8 cellular contexts compared by ENCODE assay signal in genomic region chr6:152338335-152339125, GRCh38.
DNase-seq lines count a peak whose midpoint lies in the region; ATAC-seq, FAIRE-seq and TF ChIP-seq lines count a peak whose summit lies in the region.

No MANE protein-coding gene starts in this region.

- TF ChIP-seq EP300 in HepG2 (IDR thresholded peaks at IDR 0.05; ENCODE audit: low read depth in 2 of 2, low read length in 2 of 2): no peak
- no peak for TF ChIP-seq EP300 in HepG2 (CRISPR knock-in tag; IDR thresholded peaks at IDR 0.05; ENCODE audit: borderline replicate concordance)

- no peak overlapping the region for H3K4me2 ChIP-seq in HepG2 (ENCODE audit: low read depth, low read length)

- H3K4me3 ChIP-seq in WERI-Rb-1 (ENCODE audit: low read depth, low read length) (no peak overlapping the region), bronchial epithelial cell (ENCODE audit: low read depth, low read length) (no peak overlapping the region), HepG2 (replicated peaks in 1 of 3; ENCODE audit: insufficient read depth in 1 of 3, low read depth in 2 of 3, low read length in 3 of 3) (no peak overlapping the region)

- H3K36me3 ChIP-seq in WERI-Rb-1: no peaks in the 10 kb centered on the region
- H3K36me3 ChIP-seq in bronchial epithelial cell (ENCODE audit: control insufficient read depth, insufficient read depth, low read length): no peaks in the 10 kb centered on the region
- H3K36me3 ChIP-seq in HepG2 (replicated peaks in 1 of 2; ENCODE audit: control insufficient read depth in 1 of 2, insufficient read depth in 2 of 2, low read length in 2 of 2): no peaks in the 10 kb centered on the region

- H3K4me1 ChIP-seq in HepG2 (ENCODE audit: insufficient read depth, low read length): no peaks in the 10 kb centered on the region

- DNase-seq in ELF-1 (ENCODE audit: low read depth, low spot score) (peak; percentile 60), HTR-8/SVneo (ENCODE audit: insufficient read length, low spot score) (peak; percentile 18), WERI-Rb-1 (peak; percentile 37), bronchial epithelial cell (ENCODE audit: low read depth) (no peak), HepG2 (ENCODE audit: low spot score) (peak; percentile 23), cerebellar nuclear complex (lab: John Stamatoyannopoulos, UW) (no peak)
- peak; percentile 8 to 32 (median 16) for DNase-seq in stimulated activated CD4-positive, alpha-beta T cell treated with anti-CD3 and anti-CD28 coated beads, TNF-alpha, amount 100 ng/mL, for 48 hours (ENCODE audit: low read depth in 3 of 3)

- H4K20me1 ChIP-seq in HepG2 (ENCODE audit: insufficient read depth, low read length): no peaks in the 10 kb centered on the region

- 39% methylated on average over 10 of the region's 10 CpGs for WGBS in HepG2 (ENCODE audit: low lambda C conversion rate)

- no TSS peak for BruUV-seq in HepG2 (replicated peaks; lab: Mats Ljungman, UMichigan)

- in situ Hi-C loops in HepG2 (cut with HindIII; ENCODE audit: extremely low pct_ligation_motif_present, low pct_unique_long_range_greater_than_20kb): no loop called here

- no peaks in the 10 kb centered on the region for H3K79me2 ChIP-seq in HepG2 (ENCODE audit: insufficient read depth, low read length)

- POLR2A ChIA-PET in HepG2 (lab: Yijun Ruan, JAX): interaction anchor here (1.0 to 3.4 kb wide), 2 partner anchors 37 to 42 kb away, joined by 6 to 13 read pairs; no protein-coding TSS in a partner anchor

- ATAC-seq in GM21515 (IDR thresholded peaks at IDR 0.05; ENCODE audit: unreplicated experiment) (peak; percentile 89), HepG2 (peak; percentile 93)

- peak; percentile 89 for TF ChIP-seq CTCF in WERI-Rb-1 (IDR thresholded peaks at IDR 0.05; ENCODE audit: low read depth, low read length)
- peak; percentile 92 for TF ChIP-seq CTCF in bronchial epithelial cell (IDR thresholded peaks at IDR 0.05; ENCODE audit: insufficient read depth, low read length, severe bottlenecking)
- peak; percentile 87 for TF ChIP-seq CTCF in HepG2 (CRISPR knock-in tag; IDR thresholded peaks at IDR 0.05)

- no peak for TF ChIP-seq POLR2A in HepG2 (IDR thresholded peaks at IDR 0.05; ENCODE audit: insufficient read depth in 1 of 2, low read depth in 2 of 2, low read length in 2 of 2)

- CTCF ChIA-PET in HepG2 (lab: Yijun Ruan, JAX; ENCODE audit: low intra/inter-chr PET ratio, low total read pairs): interaction anchor here (0.8 to 1.5 kb wide), 2 partner anchors 36 to 37 kb away, joined by 3 to 8 read pairs; no protein-coding TSS in a partner anchor

- no peak overlapping the region for H3K27ac ChIP-seq in WERI-Rb-1
- no peak overlapping the region for H3K27ac ChIP-seq in HepG2 (ENCODE audit: extremely low read length, insufficient read depth, low read length)

- FAIRE-seq in HTR-8/SVneo (lab: Jason Lieb, UNC) (peak; percentile 65), bronchial epithelial cell (lab: Jason Lieb, UNC) (no peak), HepG2 (lab: Jason Lieb, UNC) (peak; percentile 49)

- H3K9me3 ChIP-seq in WERI-Rb-1 (ENCODE audit: severe bottlenecking) (no peaks in the 10 kb centered on the region), HepG2 (ENCODE audit: low read length) (no peaks in the 10 kb centered on the region)

- intact Hi-C loops in HepG2 (cut with micrococcal nuclease; ENCODE audit: unreplicated experiment): loop anchor here (1.0 to 2.0 kb wide), 3 partner anchors 37 to 132 kb away; no protein-coding TSS in a partner anchor

- H3K9ac ChIP-seq in HepG2 (ENCODE audit: insufficient read depth, low read depth, low read length): no peak overlapping the region

- TF ChIP-seq RAD21 in HepG2 (CRISPR knock-in tag; IDR thresholded peaks at IDR 0.05): peak; percentile 72

- H3K27me3 ChIP-seq in WERI-Rb-1 (ENCODE audit: insufficient read depth, low read depth, severe bottlenecking) (no peaks in the 10 kb centered on the region), bronchial epithelial cell (ENCODE audit: control insufficient read depth, insufficient read depth, low read length) (no peaks in the 10 kb centered on the region), HepG2 (ENCODE audit: control insufficient read depth in 1 of 2, insufficient read depth in 2 of 2, low read length in 2 of 2) (no peaks in the 10 kb centered on the region)

- no peak overlapping the region for H2AFZ ChIP-seq in HepG2 (ENCODE audit: low read length)

TF ChIP-seq in HepG2, 621 proteins besides CTCF, POLR2A, EP300 and RAD21 (continues in another document):
- TF ChIP-seq ZNF441 (CRISPR knock-in tag; IDR thresholded peaks at IDR 0.05; ENCODE audit: borderline replicate concordance): no peak
- TF ChIP-seq NR2F6 (IDR thresholded peaks at IDR 0.05): no peak
- TF ChIP-seq NR2F6 (CRISPR knock-in tag; IDR thresholded peaks at IDR 0.05): peak; percentile 26; the same call in 1 of the 2 replicates
- no peak for TF ChIP-seq ATF2 (CRISPR knock-in tag; IDR thresholded peaks at IDR 0.05)
- no peak for TF ChIP-seq ZNF18 (CRISPR knock-in tag; IDR thresholded peaks at IDR 0.05; ENCODE audit: insufficient replicate concordance)
- TF ChIP-seq TP53 (CRISPR knock-in tag; conservative IDR thresholded peaks at IDR 0.05): no peak
- TF ChIP-seq ZFP1 (CRISPR knock-in tag; IDR thresholded peaks at IDR 0.05): no peak
- peak in 1 of 2 experiments; percentile 55; a peak in 1 of 4 replicates for TF ChIP-seq HMGXB4 (CRISPR knock-in tag; IDR thresholded peaks at IDR 0.05; ENCODE audit: borderline replicate concordance in 1 of 2, low read depth in 1 of 2)
- TF ChIP-seq TEAD3 (CRISPR knock-in tag; optimal IDR thresholded peaks at IDR 0.05; ENCODE audit: borderline replicate concordance): peak; percentile 24
- no peak for TF ChIP-seq KLF13 (CRISPR knock-in tag; IDR thresholded peaks at IDR 0.05)
- TF ChIP-seq MAFK (conservative IDR thresholded peaks at IDR 0.05 in 1 of 2, IDR thresholded peaks at IDR 0.05 in 1 of 2; ENCODE audit: low read length in 2 of 2): peak in 1 of 2 experiments; percentile 26; a peak in 1 of 4 replicates
- TF ChIP-seq MIXL1 (CRISPR knock-in tag; IDR thresholded peaks at IDR 0.05): peak; percentile 38; the same call in 1 of the 2 replicates
- TF ChIP-seq SALL1 (CRISPR knock-in tag; IDR thresholded peaks at IDR 0.05): 0 out of 2 replicates have a peak, but pooled peaks have one; percentile 31
- no peak for TF ChIP-seq DNMT3B (CRISPR knock-in tag; conservative IDR thresholded peaks at IDR 0.05)
- TF ChIP-seq ZNF562 (CRISPR knock-in tag; IDR thresholded peaks at IDR 0.05; ENCODE audit: borderline replicate concordance): no peak
- no peak for TF ChIP-seq GTF2F1 (IDR thresholded peaks at IDR 0.05; ENCODE audit: low read length)
- TF ChIP-seq HNF4A (CRISPR knock-in tag; IDR thresholded peaks at IDR 0.05): no peak
- no peak for TF ChIP-seq ZNF549 (CRISPR knock-in tag; IDR thresholded peaks at IDR 0.05)
- no peak for TF ChIP-seq SOX13 (IDR thresholded peaks at IDR 0.05)
- 0 out of 4 replicates have a peak, but pooled peaks of 1 of the 2 experiments have one; percentile 12 for TF ChIP-seq SOX13 (CRISPR knock-in tag; conservative IDR thresholded peaks at IDR 0.05 in 1 of 2, IDR thresholded peaks at IDR 0.05 in 1 of 2)
- no peak for TF ChIP-seq EHMT2 (IDR thresholded peaks at IDR 0.05; ENCODE audit: borderline replicate concordance, low read depth, low read length)
- no peak for TF ChIP-seq TRIM24 (CRISPR knock-in tag; IDR thresholded peaks at IDR 0.05)
- 0 out of 2 replicates have a peak, but pooled peaks have one; percentile 26 for TF ChIP-seq HDAC2 (CRISPR knock-in tag; IDR thresholded peaks at IDR 0.05)
- TF ChIP-seq ZNF780A (CRISPR knock-in tag; IDR thresholded peaks at IDR 0.05): no peak
- TF ChIP-seq ZNF34 (CRISPR knock-in tag; IDR thresholded peaks at IDR 0.05; ENCODE audit: borderline replicate concordance): no peak
- peak; percentile 78 for TF ChIP-seq STAG1 (CRISPR knock-in tag; IDR thresholded peaks at IDR 0.05)
- TF ChIP-seq LCORL (IDR thresholded peaks at IDR 0.05): no peak
- no peak for TF ChIP-seq LCORL (CRISPR knock-in tag; IDR thresholded peaks at IDR 0.05)
- no peak for TF ChIP-seq ETV6 (CRISPR knock-in tag; conservative IDR thresholded peaks at IDR 0.05)

Comparison
In these comparisons a context has a peak if more than half of its experiments do, and no peak if none do; other contexts are left out.
1. DNase-seq: peak in ELF-1 (single experiment), HTR-8/SVneo (single experiment), WERI-Rb-1 (single experiment), HepG2 (single experiment) and stimulated activated CD4-positive, alpha-beta T cell treated with anti-CD3 and anti-CD28 coated beads, TNF-alpha, amount 100 ng/mL, for 48 hours (3 of 3); none in bronchial epithelial cell (single experiment) and cerebellar nuclear complex (0 of 2).
2. Peak in every context shown above with its lines, with median percentiles within 50 percentile points of each other: CTCF ChIP-seq.